In the genomic region with DNA sequence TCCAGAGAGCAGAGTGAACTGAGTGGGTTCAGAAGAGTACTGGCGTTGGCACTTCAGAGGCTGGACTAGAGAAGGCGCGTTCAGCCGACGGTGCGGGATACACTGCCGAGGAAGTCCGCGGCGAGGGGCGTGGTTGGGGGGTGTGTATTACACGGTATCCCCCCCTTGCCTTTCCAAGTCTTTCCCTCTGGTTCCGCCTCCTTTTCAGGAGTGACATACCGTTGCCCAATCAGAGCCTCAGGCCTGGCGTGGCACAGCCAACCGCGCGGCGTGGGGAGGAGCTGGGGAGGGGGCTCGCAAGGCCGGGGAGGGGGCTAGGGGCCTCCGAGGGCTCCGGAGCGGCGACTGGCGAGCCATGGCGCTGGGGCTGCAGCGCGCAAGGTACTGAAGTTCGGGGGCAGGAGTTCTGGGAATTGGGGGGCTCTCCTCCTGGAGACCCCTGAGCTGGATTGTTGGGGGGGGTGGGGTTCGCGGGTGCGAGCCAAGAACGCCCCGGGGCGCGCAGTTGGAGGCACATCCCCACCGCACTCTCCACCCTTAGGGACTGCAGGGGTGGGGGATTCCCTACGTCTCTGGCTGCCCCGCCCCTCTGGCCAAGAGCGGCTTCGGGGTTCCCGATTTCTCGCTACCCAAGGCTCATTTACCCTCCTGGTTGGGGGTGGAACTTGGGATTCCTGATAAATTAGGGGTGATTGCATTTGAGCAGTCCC, we compare ENCODE assay signal across 8 cellular contexts. TPM values are rescaled to one million over a fixed set of nuclear protein-coding genes. Genes with fewer than 3 reads are reported as not detected.
DNase-seq lines count a peak whose midpoint lies in the region; ATAC-seq, FAIRE-seq and TF ChIP-seq lines count a peak whose summit lies in the region.
"Had no signal": no experiment of that assay in that cellular context is flagged by ENCODE, and none has a peak within 500 bp of the region (broad histone marks: within the 10 kb centered on the region; RNA-seq: fewer than 3 reads in every experiment).

A gene (plus strand): TSS at position 321 of the 710 bp plus-strand sequence. CDS start 35 bp downstream, at position 356.

- no peak for TF ChIP-seq CTCF in H1 (IDR thresholded peaks at IDR 0.05; ENCODE audit: control extremely low read depth in 1 of 3, insufficient read depth in 1 of 3, low read depth in 1 of 3, low read length in 3 of 3)
- TF ChIP-seq CTCF in tibial artery (IDR thresholded peaks at IDR 0.05): no peak
- TF ChIP-seq CTCF in GM10248 (IDR thresholded peaks at IDR 0.05; ENCODE audit: control extremely low read depth, extremely low read depth, low read depth, missing control alignments): no peak

- peak in 1 of 2 experiments; percentile 39; a peak in 1 of 3 replicates for TF ChIP-seq POLR2A in H1 (IDR thresholded peaks at IDR 0.05; ENCODE audit: control extremely low read depth in 1 of 2, low read depth in 2 of 2, low read length in 2 of 2)

- H2BK120ac ChIP-seq in H1 (replicated peaks; ENCODE audit: low read depth, low read length) (no peak within 1 kb of the TSS), mesenchymal stem cell (ENCODE audit: low read depth, low read length) (peak within 1 kb of the TSS; percentile 100)

- TF ChIP-seq RAD21 in H1 (IDR thresholded peaks at IDR 0.05 in 1 of 2, conservative IDR thresholded peaks at IDR 0.05 in 1 of 2; ENCODE audit: low read depth in 2 of 2, low read length in 2 of 2): no peak

- H4K20me1 ChIP-seq in H1 (replicated peaks in 1 of 2; ENCODE audit: control insufficient read depth in 1 of 2, insufficient read depth in 2 of 2, low read length in 2 of 2): peaks cover 0 to 4% of the 10 kb centered on the region in 2 experiments

- peak within 1 kb of the TSS; percentile 10 for H3K56ac ChIP-seq in H1 (replicated peaks; ENCODE audit: insufficient read length, low read depth, low read length)

- peak within 1 kb of the TSS; percentile 83 for H4K5ac ChIP-seq in H1 (ENCODE audit: insufficient read length, low read depth, low read length)

- no peak within 1 kb of the TSS for H3K4ac ChIP-seq in H1 (replicated peaks; ENCODE audit: insufficient read length, low read depth, low read length)
- peak within 1 kb of the TSS; percentile 93 to 100 for H3K4ac ChIP-seq in mesenchymal stem cell (ENCODE audit: low read depth in 1 of 2, low read length in 2 of 2)

- H3K27ac ChIP-seq in H1 (ENCODE audit: low read depth, low read length): no peak within 1 kb of the TSS; the same call in 1 of the 2 replicates
- H3K27ac ChIP-seq in mesenchymal stem cell (ENCODE audit: low read length, poor library complexity, severe bottlenecking): no peak within 1 kb of the TSS
- H3K27ac ChIP-seq in tibial artery: peak within 1 kb of the TSS; percentile 93 to 96

- peaks cover 8% of the 10 kb centered on the region for H3K23me2 ChIP-seq in H1 (ENCODE audit: low read depth, low read length)

- H3K4me2 ChIP-seq in H1 (ENCODE audit: insufficient read depth in 1 of 2, low read depth in 2 of 2, low read length in 2 of 2) (peak within 1 kb of the TSS; percentile 81 to 88), mesenchymal stem cell (ENCODE audit: low read length, poor library complexity, severe bottlenecking) (peak within 1 kb of the TSS; percentile 91)

- ATAC-seq in HG02759 (IDR thresholded peaks at IDR 0.05; ENCODE audit: unreplicated experiment): no peak
- ATAC-seq in HG03378 (IDR thresholded peaks at IDR 0.05; ENCODE audit: unreplicated experiment): no peak
- ATAC-seq: natural killer cell had no signal

- peak within 1 kb of the TSS; percentile 60 to 88 (median 78) for H3K4me3 ChIP-seq in H1 (ENCODE audit: extremely low read depth in 1 of 4, insufficient read depth in 2 of 4, low read depth in 3 of 4, low read length in 4 of 4)
- peak within 1 kb of the TSS; percentile 48 to 76 for H3K4me3 ChIP-seq in mesenchymal stem cell (ENCODE audit: insufficient read depth in 1 of 2, low read depth in 1 of 2, low read length in 2 of 2)
- H3K4me3 ChIP-seq in tibial artery: peak within 1 kb of the TSS; percentile 61

- no peaks in the 10 kb centered on the region for H3K36me3 ChIP-seq in H1 (ENCODE audit: control insufficient read depth in 2 of 4, insufficient read depth in 4 of 4, low read length in 3 of 4)
- H3K36me3 ChIP-seq in mesenchymal stem cell (ENCODE audit: control insufficient read depth in 1 of 2, insufficient read depth in 2 of 2, low read depth in 1 of 2, low read length in 2 of 2): peaks cover 0 to 4% of the 10 kb centered on the region in 2 experiments
- H3K36me3 ChIP-seq in tibial artery: no peaks in the 10 kb centered on the region

- no peak within 1 kb of the TSS for H2BK20ac ChIP-seq in H1 (ENCODE audit: low read length)

- H3K4me1 ChIP-seq in H1 (replicated peaks in 1 of 4; ENCODE audit: control insufficient read depth in 3 of 4, insufficient read depth in 4 of 4, low read length in 3 of 4): peaks cover 6 to 33% (median 25%) of the 10 kb centered on the region in 4 experiments
- H3K4me1 ChIP-seq in mesenchymal stem cell (ENCODE audit: control insufficient read depth, insufficient read depth, low read depth, low read length): peaks cover 43% of the 10 kb centered on the region
- H3K4me1 ChIP-seq in tibial artery: peaks cover 11 to 56% (median 46%) of the 10 kb centered on the region in 4 donors

- POLR2A ChIA-PET in H1 (lab: Charles Lee; ENCODE audit: partially characterized antibody): interaction anchor here (0.7 to 1.7 kb wide), 7 partner anchors 10 to 416 kb away, joined by 3 to 6 read pairs (median 3); a partner anchor contains a TSS
- POLR2A ChIA-PET in GM10248 (lab: Yijun Ruan, JAX): no interaction called here

- FAIRE-seq in H1 (lab: Jason Lieb, UNC): no peak

- no peak for TF ChIP-seq EP300 in H1 (IDR thresholded peaks at IDR 0.05; ENCODE audit: borderline replicate concordance in 1 of 2, low read depth in 2 of 2, low read length in 2 of 2)

- intact Hi-C loops in tibial artery (cut with DNase I; ENCODE audit: low total_unique reads): no loop called here

- CTCF ChIA-PET in H1 (lab: Charles Lee; ENCODE audit: partially characterized antibody) (interaction anchor here (0.6 to 15.4 kb wide), 7 partner anchors 14 to 913 kb away, joined by 3 to 145 read pairs (median 4); a partner anchor contains a TSS), GM10248 (lab: Yijun Ruan, JAX) (no interaction called here)

- H2BK12ac ChIP-seq in H1 (ENCODE audit: low read depth, low read length): no peak within 1 kb of the TSS
- H2BK12ac ChIP-seq in mesenchymal stem cell (ENCODE audit: low read length in 2 of 2): peak within 1 kb of the TSS; percentile 59 to 100

- DNase-seq in NCI-H345 (lab: John Stamatoyannopoulos, UW): peak; percentile 87
- peak; percentile 82 to 97 for DNase-seq in H1 (ENCODE audit: low read depth in 1 of 2, low spot score in 2 of 2)
- peak; percentile 91 for DNase-seq in mesenchymal stem cell
- DNase-seq in tibial artery: peak; percentile 78 to 85
- DNase-seq in GM10248 (ENCODE audit: extremely low spot score): no peak
- DNase-seq: natural killer cell had no signal

- H3K9me3 ChIP-seq in H1 (ENCODE audit: insufficient read depth in 2 of 2, low read depth in 1 of 2, low read length in 1 of 2): no peaks in the 10 kb centered on the region
- H3K9me3 ChIP-seq in mesenchymal stem cell (ENCODE audit: control insufficient read depth, low read length): no peaks in the 10 kb centered on the region
- no peaks in the 10 kb centered on the region for H3K9me3 ChIP-seq in tibial artery

- no peak within 1 kb of the TSS for H2AK5ac ChIP-seq in H1 (ENCODE audit: low read depth, low read length)
- H2AK5ac ChIP-seq in mesenchymal stem cell (ENCODE audit: low read length, severe bottlenecking): peak within 1 kb of the TSS; percentile 98

- peaks cover 0 to 2% of the 10 kb centered on the region in 2 experiments; a peak in 1 of 4 replicates for H3K79me2 ChIP-seq in H1 (ENCODE audit: control insufficient read depth in 1 of 2, insufficient read depth in 2 of 2, low read length in 2 of 2)

- H3K9ac ChIP-seq in H1 (replicated peaks in 1 of 4; ENCODE audit: extremely low read depth in 1 of 4, low read depth in 3 of 4, low read length in 3 of 4) (peak within 1 kb of the TSS in 3 of 4 experiments; percentile 1 to 11 (median 4); a peak in 1 of 7 replicates), mesenchymal stem cell (ENCODE audit: low read length) (no peak within 1 kb of the TSS)

- WGBS in H1 (ENCODE audit: extremely low coverage in 1 of 2, insufficient coverage in 1 of 2, insufficient read length in 1 of 2, insufficient replicate concordance in 2 of 2, low coverage in 1 of 2, low lambda C conversion rate in 2 of 2, missing lambda C conversion rate in 1 of 2), 2 experiments: 3% methylated on average over 34 of the region's 44 CpGs; no CpG with 5 or more reads in 1 of the 2 experiments
- WGBS in mesenchymal stem cell: 1% methylated on average over 23 of the region's 44 CpGs

- H4K8ac ChIP-seq in H1 (ENCODE audit: extremely low read depth, insufficient read depth, low read length) (peak within 1 kb of the TSS; percentile 68; the same call in 1 of the 2 replicates), mesenchymal stem cell (ENCODE audit: low read length) (peak within 1 kb of the TSS; percentile 100)

- H3K14ac ChIP-seq in H1 (ENCODE audit: insufficient read length) (no peak within 1 kb of the TSS), mesenchymal stem cell (ENCODE audit: low read length in 2 of 2) (peak within 1 kb of the TSS in 1 of 2 experiments; percentile 72)

- no peak within 1 kb of the TSS for H3K23ac ChIP-seq in H1 (ENCODE audit: insufficient read length)
- peak within 1 kb of the TSS in 1 of 2 experiments; percentile 26 for H3K23ac ChIP-seq in mesenchymal stem cell (ENCODE audit: low read length in 2 of 2)

- H2BK15ac ChIP-seq in H1 (ENCODE audit: low read length) (peak within 1 kb of the TSS; percentile 72; the same call in 1 of the 2 replicates), mesenchymal stem cell (ENCODE audit: low read depth, poor library complexity, severe bottlenecking) (peak within 1 kb of the TSS; percentile 99)

- no peaks in the 10 kb centered on the region for H3K79me1 ChIP-seq in H1 (ENCODE audit: low read depth, low read length)
- H3K79me1 ChIP-seq in mesenchymal stem cell (replicated peaks; ENCODE audit: low read length, poor library complexity, severe bottlenecking): peaks cover 4% of the 10 kb centered on the region

- H2AFZ ChIP-seq in H1 (ENCODE audit: low read length) (peak within 1 kb of the TSS; percentile 95; the same call in 1 of the 2 replicates), mesenchymal stem cell (ENCODE audit: low read depth, low read length) (no peak within 1 kb of the TSS)

- peak within 1 kb of the TSS; percentile 95 for H3K18ac ChIP-seq in H1 (ENCODE audit: extremely low read depth, low read length)
- peak within 1 kb of the TSS; percentile 100 for H3K18ac ChIP-seq in mesenchymal stem cell (ENCODE audit: low read depth in 1 of 2, low read length in 2 of 2)

- H4K91ac ChIP-seq in H1 (replicated peaks; ENCODE audit: insufficient read length, low read length): no peak within 1 kb of the TSS
- H4K91ac ChIP-seq in mesenchymal stem cell (ENCODE audit: low read length): peak within 1 kb of the TSS; percentile 100

- H2BK5ac ChIP-seq in H1 (ENCODE audit: low read depth, low read length) (no peak within 1 kb of the TSS; the same call in 1 of the 2 replicates), mesenchymal stem cell (ENCODE audit: low read depth, low read length, poor library complexity, severe bottlenecking) (no peak within 1 kb of the TSS)

- peaks cover 0 to 2% (median 0%) of the 10 kb centered on the region in 4 experiments; a peak in 1 of 7 replicates for H3K27me3 ChIP-seq in H1 (replicated peaks in 1 of 4; ENCODE audit: control insufficient read depth in 3 of 4, extremely low read depth in 1 of 4, insufficient read depth in 3 of 4, low read length in 3 of 4)
- peaks cover 0 to 11% of the 10 kb centered on the region in 2 experiments for H3K27me3 ChIP-seq in mesenchymal stem cell (ENCODE audit: control insufficient read depth in 1 of 2, insufficient read depth in 1 of 2, low read length in 2 of 2)
- H3K27me3 ChIP-seq in tibial artery: no peaks in the 10 kb centered on the region

RNA-seq across cellular contexts. Expression of the gene that starts here (rescaled TPM):
- 38.6 and 46.5 TPM in 2 replicates for total RNA-seq in H1 (2021; fragmentation: NEBNext Ultra II Directional; extraction: Animal tissue kit (Norgen Biotek cat#: 25700))
- 38.8 and 65.9 TPM in 2 replicates for polyA plus RNA-seq in H1 (2011; rRNA removed)
- polyA plus RNA-seq in H1 (2011; cell fraction: cytosol; rRNA removed): 34.6 TPM
- 80.2 TPM for polyA plus RNA-seq in H1 (2011; cell fraction: nucleus; rRNA removed)
- polyA plus RNA-seq in H1 (2012, experiment 1 of 2): 27.1 to 37.2 TPM (median 36.6 TPM) in 4 replicates
- polyA plus RNA-seq in H1 (2012, experiment 2 of 2): 20.9 TPM
- polyA plus RNA-seq in H1 (2013, experiment 1 of 2): 20.5 TPM
- polyA plus RNA-seq in H1 (2013, experiment 2 of 2): 19.6 TPM
- polyA minus RNA-seq in H1 (2011; rRNA and poly(A)+ RNA removed): 33.3 and 37.0 TPM in 2 replicates
- 39.9 TPM for polyA minus RNA-seq in H1 (2011; cell fraction: cytosol; rRNA and poly(A)+ RNA removed)
- polyA minus RNA-seq in H1 (2011; cell fraction: nucleus; rRNA and poly(A)+ RNA removed): 68.2 TPM
- 24.9 TPM for polyA plus RNA-seq in mesenchymal stem cell (2013, experiment 1 of 2)
- 20.6 TPM for polyA plus RNA-seq in mesenchymal stem cell (2013, experiment 2 of 2)
- total RNA-seq: natural killer cell had no signal

Comparison
In these comparisons a context has a peak if more than half of its experiments do, and no peak if none do; other contexts are left out.
1. H3K27ac ChIP-seq: peak in tibial artery (2 of 2); none in H1 (single experiment) and mesenchymal stem cell (single experiment).
2. Peak in every context shown above with its lines, with median percentiles within 50 percentile points of each other: H3K4me3 ChIP-seq.